ENCODE assay signal across 15 cellular contexts in the genomic region with DNA sequence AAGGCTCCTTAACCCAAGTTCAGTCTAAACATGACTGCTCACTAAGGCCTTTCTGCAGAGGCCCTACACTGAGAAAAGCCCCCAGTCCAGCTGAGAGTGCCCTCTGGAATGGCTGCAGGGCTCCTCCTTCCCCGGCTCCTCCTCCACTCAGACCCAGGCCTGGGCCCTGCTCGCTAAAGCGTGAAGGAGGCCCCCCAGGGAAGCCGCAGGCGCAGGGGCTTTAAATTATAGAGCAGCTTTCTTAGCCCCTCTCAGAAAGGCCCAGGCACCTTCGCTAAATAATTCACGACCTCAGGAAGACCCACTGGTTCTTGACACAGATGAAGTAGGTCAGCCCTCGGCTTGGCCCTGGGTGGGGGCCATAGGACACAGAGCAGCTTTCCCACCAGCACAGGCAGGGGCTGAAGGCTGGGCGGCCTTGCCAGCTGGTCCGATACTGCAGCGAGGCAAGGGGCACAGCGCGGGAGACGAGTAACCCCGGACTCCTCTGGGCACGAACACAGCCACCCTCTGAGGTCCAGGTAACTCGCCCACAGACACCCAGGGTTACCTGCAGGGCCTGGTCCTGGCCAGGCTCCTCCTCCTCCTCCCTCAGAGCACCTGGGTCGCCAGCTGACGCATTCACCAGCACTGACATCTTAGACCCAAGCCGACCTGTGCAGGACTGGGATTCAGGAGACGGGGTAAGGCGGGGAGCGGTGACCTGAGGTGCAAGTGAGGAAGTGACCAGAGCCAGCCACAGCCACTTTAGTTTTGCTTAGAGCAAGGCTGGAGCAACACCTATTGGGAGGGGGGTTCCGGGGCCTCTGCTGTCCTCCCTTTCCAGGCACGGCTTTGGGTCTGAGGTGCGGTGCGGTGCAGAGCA. TPM values are rescaled to one million over a fixed set of nuclear protein-coding genes. Genes with fewer than 3 reads are reported as not detected.
DNase-seq lines count a peak whose midpoint lies in the region; ATAC-seq and TF ChIP-seq lines count a peak whose summit lies in the region.
"Had no signal": no experiment of that assay in that cellular context is flagged by ENCODE, and none has a peak within 500 bp of the region (broad histone marks: within the 10 kb centered on the region; RNA-seq: fewer than 3 reads in every experiment).

No MANE protein-coding gene starts in this region.

- H2AFZ ChIP-seq in neuronal stem cell (ENCODE audit: low read length), result no peak overlapping the region
- H2AFZ ChIP-seq: PC-9 had no signal

- no peak overlapping the region for H3K4me2 ChIP-seq in neuronal stem cell (ENCODE audit: insufficient read depth, low read length, poor library complexity, severe bottlenecking)
- H3K4me2 ChIP-seq: PC-9 had no signal

- H3K4me1 ChIP-seq in esophagus muscularis mucosa (peaks cover 53 to 80% (median 76%) of the 10 kb centered on the region in 4 donors), neuronal stem cell (ENCODE audit: control insufficient read depth in 2 of 2, insufficient read depth in 1 of 2, low read depth in 1 of 2, low read length in 2 of 2) (peaks cover 4 to 20% of the 10 kb centered on the region in 2 donors), transverse colon (peaks cover 10 to 36% (median 25%) of the 10 kb centered on the region in 4 donors)

- H3K79me1 ChIP-seq in neuronal stem cell (ENCODE audit: low read depth, low read length), result no peaks in the 10 kb centered on the region

- H3K27ac ChIP-seq in esophagus muscularis mucosa (replicated peaks in 1 of 4), result peak overlapping the region; percentile 86 to 93 (median 90)
- H3K27ac ChIP-seq in neuronal stem cell (replicated peaks; ENCODE audit: low read length), result peak overlapping the region; percentile 71
- peak overlapping the region; percentile 81 to 93 (median 88) for H3K27ac ChIP-seq in transverse colon
- H3K27ac ChIP-seq: PC-9 had no signal

- H2BK120ac ChIP-seq in neuronal stem cell (ENCODE audit: low read depth, low read length), result no peak overlapping the region

- WGBS in esophagus muscularis mucosa, result 78% methylated on average over 13 of the region's 27 CpGs
- WGBS in neuronal stem cell (ENCODE audit: extremely low coverage in 2 of 2, insufficient read length in 2 of 2, insufficient replicate concordance in 1 of 2), 2 donors, result no CpG with 5 or more reads among the region's 27 CpGs
- WGBS in transverse colon (ENCODE audit: low coverage in 1 of 2), 2 donors, result 83 to 88% methylated on average over 10 to 27 of the region's 27 CpGs

- no peak overlapping the region for H2BK15ac ChIP-seq in neuronal stem cell (ENCODE audit: low read length)

- H3K23ac ChIP-seq in neuronal stem cell (ENCODE audit: low read depth, low read length, poor library complexity), result peak overlapping the region; percentile 89

- H3K14ac ChIP-seq in neuronal stem cell (ENCODE audit: low read length), result peak overlapping the region; percentile 5

- no peak overlapping the region for H4K8ac ChIP-seq in neuronal stem cell (ENCODE audit: low read depth, low read length)

- H3K9ac ChIP-seq in neuronal stem cell (ENCODE audit: low read depth, low read length, poor library complexity), result peak overlapping the region; percentile 51

- no peaks in the 10 kb centered on the region for H3K27me3 ChIP-seq in esophagus muscularis mucosa
- no peaks in the 10 kb centered on the region for H3K27me3 ChIP-seq in neuronal stem cell (ENCODE audit: control insufficient read depth in 3 of 3, insufficient read depth in 3 of 3, low read depth in 1 of 3, low read length in 3 of 3)
- no peaks in the 10 kb centered on the region for H3K27me3 ChIP-seq in transverse colon
- H3K27me3 ChIP-seq: BE2C had no signal

- peak; percentile 35 for DNase-seq in SK-N-DZ (ENCODE audit: low spot score)
- DNase-seq in esophagus muscularis mucosa (ENCODE audit: extremely low spot score), result no peak
- DNase-seq in neuronal stem cell (ENCODE audit: low spot score), result no peak
- no peak for DNase-seq in transverse colon
- no peak for DNase-seq in activated naive CD4-positive, alpha-beta T cell treated with anti-CD3 and anti-CD28 coated beads, Interleukin-2, amount 50 U/mL, for 16 hours
- DNase-seq in activated CD8-positive, alpha-beta memory T cell treated with anti-CD3 and anti-CD28 coated beads, Interleukin-2, amount 50 U/mL, for 4 hours, result no peak
- DNase-seq: CD8-positive, alpha-beta memory T cell; DND-41; GDM1; KG1; NCI-H1092; NCI-H446; PC-9 had no signal

- no peak for TF ChIP-seq EP300 in esophagus muscularis mucosa (IDR thresholded peaks at IDR 0.05)
- TF ChIP-seq EP300 in transverse colon (IDR thresholded peaks at IDR 0.05; ENCODE audit: low read depth), result no peak

- TF ChIP-seq CTCF in esophagus muscularis mucosa (IDR thresholded peaks at IDR 0.05), result no peak
- no peak for TF ChIP-seq CTCF in transverse colon (IDR thresholded peaks at IDR 0.05)

- H2AK5ac ChIP-seq in neuronal stem cell (ENCODE audit: low read depth, low read length), result peak overlapping the region; percentile 76

- no peak for ATAC-seq in HG03196 (IDR thresholded peaks at IDR 0.05; ENCODE audit: unreplicated experiment)

- H3K36me3 ChIP-seq in esophagus muscularis mucosa (peaks cover 0 to 14% (median 10%) of the 10 kb centered on the region in 4 donors), neuronal stem cell (replicated peaks in 1 of 2; ENCODE audit: control insufficient read depth in 2 of 2, insufficient read depth in 2 of 2, low read length in 2 of 2) (peaks cover 0 to 47% of the 10 kb centered on the region in 2 donors), transverse colon (no peaks in the 10 kb centered on the region)
- H3K36me3 ChIP-seq: BE2C had no signal

- no peak overlapping the region for H4K91ac ChIP-seq in neuronal stem cell (ENCODE audit: low read depth, low read length, poor library complexity)

- peak overlapping the region; percentile 76 for H3K18ac ChIP-seq in neuronal stem cell (ENCODE audit: low read length)

- in situ Hi-C loops in transverse colon (cut with MboI; ENCODE audit: low pct_ligation_motif_present in 1 of 4, low pct_unique_long_range_greater_than_20kb in 1 of 4, low sequenced_read_pairs in 3 of 4), result loop anchor here in 3 of 4 donors (10.0 to 25.0 kb wide), 3 partner anchors 66 to 174 kb away; partner anchors contain the start of gene ANKDD1A (in 1 of the 3)

- intact Hi-C loops in esophagus muscularis mucosa (cut with DNase I), result no loop called here
- intact Hi-C loops in transverse colon (cut with DNase I; ENCODE audit: low total_unique reads), result no loop called here

- H2BK12ac ChIP-seq in neuronal stem cell (ENCODE audit: low read length), result no peak overlapping the region

- no peak overlapping the region for H2BK5ac ChIP-seq in neuronal stem cell (ENCODE audit: low read length)

- H3K4ac ChIP-seq in neuronal stem cell (ENCODE audit: low read length), result peak overlapping the region; percentile 72

- H3K9me3 ChIP-seq in esophagus muscularis mucosa (no peaks in the 10 kb centered on the region), neuronal stem cell (replicated peaks in 1 of 2; ENCODE audit: control insufficient read depth in 2 of 2, insufficient read depth in 1 of 2, low read depth in 1 of 2, low read length in 2 of 2) (no peaks in the 10 kb centered on the region), transverse colon (no peaks in the 10 kb centered on the region)
- H3K9me3 ChIP-seq: BE2C had no signal

- H3K4me3 ChIP-seq in esophagus muscularis mucosa (peak overlapping the region in 2 of 4 donors; percentile 39 to 50), neuronal stem cell (ENCODE audit: low read length in 2 of 2) (no peak overlapping the region), transverse colon (no peak overlapping the region)
- H3K4me3 ChIP-seq: PC-9 had no signal

- TF ChIP-seq POLR2A in esophagus muscularis mucosa (IDR thresholded peaks at IDR 0.05; ENCODE audit: low read depth) (no peak), transverse colon (IDR thresholded peaks at IDR 0.05) (no peak)

RNA-seq across cellular contexts. Expression of gene RBPMS2, which starts 36.9 kb away (rescaled TPM):
- 0.06 and 0.46 TPM in 2 replicates for polyA plus RNA-seq in SK-N-DZ (2014; cell fraction: cytosol; rRNA removed)
- 0.13 and 0.46 TPM in 2 replicates for polyA plus RNA-seq in SK-N-DZ (2014; cell fraction: nucleus; rRNA removed)
- total RNA-seq in esophagus muscularis mucosa (10 to 100 TPM; 27.2 to 64.1 (median 45.4) TPM), transverse colon (10 to 100 TPM in 2 of 4 donors, 1 to 10 TPM in 2; 4.4 to 27.7 (median 11.5) TPM)
- 33.3 TPM for polyA plus RNA-seq in neuronal stem cell (2013, experiment 1 of 2)
- polyA plus RNA-seq in neuronal stem cell (2013, experiment 2 of 2), result 32.1 TPM
- total RNA-seq: CD8-positive, alpha-beta memory T cell had no signal
- polyA plus RNA-seq: CD8-positive, alpha-beta memory T cell had no signal
